Comparison of ENCODE assay signal across 1 cellular context in the genomic region with DNA sequence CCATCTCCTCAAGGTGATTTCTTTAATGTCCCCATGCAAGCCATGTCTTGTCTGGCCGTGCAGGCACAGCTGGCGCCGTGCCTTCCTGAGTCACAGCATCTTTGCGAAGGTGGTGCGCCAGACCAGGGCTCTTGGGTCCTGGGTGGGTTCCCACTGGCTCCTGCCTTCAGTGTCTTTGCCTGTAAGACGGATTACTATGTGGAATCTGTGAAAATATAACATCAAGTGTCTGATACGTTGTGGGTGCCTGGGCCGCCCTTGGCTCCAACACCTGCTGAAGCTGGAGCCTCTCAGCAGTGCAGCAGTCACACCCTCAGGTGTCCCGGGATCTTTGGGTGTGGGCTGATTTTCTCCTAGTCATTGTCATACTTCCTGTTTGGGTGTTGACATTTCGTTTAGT.
TF ChIP-seq lines count a peak whose summit lies in the region.

No MANE protein-coding gene starts in this region.

TF ChIP-seq in HepG2, 621 proteins besides CTCF, POLR2A, EP300 and RAD21:
- TF ChIP-seq ZNF768 (CRISPR knock-in tag; IDR thresholded peaks at IDR 0.05) (peak; percentile 42; the same call in 1 of the 2 replicates), ZNF501 (CRISPR knock-in tag; IDR thresholded peaks at IDR 0.05) (0 out of 2 replicates have a peak, but pooled peaks have one; percentile 27)
- TF ChIP-seq, protein P1, sequence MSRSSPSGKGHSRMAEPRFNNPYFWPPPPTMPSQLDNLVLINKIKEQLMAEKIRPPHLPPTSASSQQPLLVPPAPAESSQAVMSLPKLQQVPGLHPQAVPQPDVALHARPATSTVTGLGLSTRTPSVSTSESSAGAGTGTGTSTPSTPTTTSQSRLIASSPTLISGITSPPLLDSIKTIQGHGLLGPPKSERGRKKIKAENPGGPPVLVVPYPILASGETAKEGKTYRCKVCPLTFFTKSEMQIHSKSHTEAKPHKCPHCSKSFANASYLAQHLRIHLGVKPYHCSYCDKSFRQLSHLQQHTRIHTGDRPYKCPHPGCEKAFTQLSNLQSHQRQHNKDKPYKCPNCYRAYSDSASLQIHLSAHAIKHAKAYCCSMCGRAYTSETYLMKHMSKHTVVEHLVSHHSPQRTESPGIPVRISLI (CRISPR knock-in tag; IDR thresholded peaks at IDR 0.05; ENCODE audit: borderline replicate concordance): no peak
